ENCODE assay signal across 8 cellular contexts in the genomic region with DNA sequence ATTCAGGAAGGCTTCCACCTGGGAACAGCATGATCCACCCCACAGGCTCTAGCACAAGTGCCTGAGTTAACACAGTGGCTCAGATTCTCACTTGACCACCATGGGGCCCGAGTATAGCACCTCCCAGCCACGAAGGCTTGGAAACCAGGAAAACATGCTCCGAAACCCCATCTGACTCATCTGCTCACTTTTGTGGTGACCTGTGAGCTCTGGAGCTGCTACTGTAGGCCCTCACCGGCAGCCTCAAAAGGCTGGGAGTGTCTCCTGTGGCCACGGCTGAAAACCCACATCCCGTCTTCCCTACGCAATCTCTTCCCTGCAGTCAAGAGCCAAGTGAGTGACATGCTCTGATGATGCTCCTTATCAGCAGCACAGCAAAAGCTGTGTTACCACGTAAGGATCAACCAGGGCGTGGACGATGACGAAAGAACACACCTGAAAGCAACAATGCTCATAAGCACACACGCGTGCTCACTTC.
DNase-seq lines count a peak whose midpoint lies in the region; ATAC-seq and TF ChIP-seq lines count a peak whose summit lies in the region.

No MANE protein-coding gene starts in this region.

- no peaks in the 10 kb centered on the region for H3K36me3 ChIP-seq in suprapubic skin

- ATAC-seq in GM18867 (IDR thresholded peaks at IDR 0.05; ENCODE audit: unreplicated experiment) (peak; percentile 27), naive B cell (ENCODE audit: low read depth in 2 of 2) (no peak)
- peak; percentile 84 for ATAC-seq in activated T-helper 17 cell treated with anti-CD3 and anti-CD28 coated beads, Interleukin-2, amount 50 U/mL, for 72 hours (replicated peaks)

- TF ChIP-seq POLR2A in suprapubic skin (IDR thresholded peaks at IDR 0.05) (no peak), erythroblast (IDR thresholded peaks at IDR 0.05; ENCODE audit: low read length) (no peak)

- H3K4me3 ChIP-seq in suprapubic skin = peak overlapping the region; percentile 7

- no peaks in the 10 kb centered on the region for H3K27me3 Mint-ChIP-seq in activated T-helper 17 cell treated with anti-CD3 and anti-CD28 coated beads, Interleukin-2, amount 50 U/mL, for 72 hours
- H3K27me3 Mint-ChIP-seq in naive B cell = no peaks in the 10 kb centered on the region

- H3K9me3 Mint-ChIP-seq in activated T-helper 17 cell treated with anti-CD3 and anti-CD28 coated beads, Interleukin-2, amount 50 U/mL, for 72 hours = no peaks in the 10 kb centered on the region
- H3K9me3 Mint-ChIP-seq in naive B cell = peaks cover 0 to 3% (median 0%) of the 10 kb centered on the region in 7 donors

- peak overlapping the region; percentile 78 for H3K27ac ChIP-seq in suprapubic skin

- no peak for TF ChIP-seq CTCF in suprapubic skin (IDR thresholded peaks at IDR 0.05)

- H3K4me1 ChIP-seq in suprapubic skin = peaks cover 82% of the 10 kb centered on the region

- H3K9me3 ChIP-seq in suprapubic skin = no peaks in the 10 kb centered on the region

- no peaks in the 10 kb centered on the region for H3K27me3 ChIP-seq in suprapubic skin

- no peak for TF ChIP-seq EP300 in suprapubic skin (IDR thresholded peaks at IDR 0.05)

- peak overlapping the region; percentile 97 for H3K27ac Mint-ChIP-seq in activated T-helper 17 cell treated with anti-CD3 and anti-CD28 coated beads, Interleukin-2, amount 50 U/mL, for 72 hours
- H3K27ac Mint-ChIP-seq in naive B cell = peak overlapping the region; percentile 62 to 96 (median 73)

- peaks cover 30% of the 10 kb centered on the region for H3K4me1 Mint-ChIP-seq in activated T-helper 17 cell treated with anti-CD3 and anti-CD28 coated beads, Interleukin-2, amount 50 U/mL, for 72 hours
- peaks cover 13 to 23% (median 14%) of the 10 kb centered on the region in 3 donors for H3K4me1 Mint-ChIP-seq in naive B cell

- WGBS in suprapubic skin = 67% methylated on average over 11 of the region's 13 CpGs

- peak; percentile 85 for DNase-seq in NCI-H226
- DNase-seq in naive B cell = no peak
- DNase-seq in suprapubic skin (ENCODE audit: low spot score in 2 of 2) = no peak
- DNase-seq in erythroblast (lab: John Stamatoyannopoulos, UW) = no peak
- no peak for DNase-seq in GDM1 (lab: John Stamatoyannopoulos, UW)
- no peak for DNase-seq in COLO829 (ENCODE audit: low spot score)

- H3K36me3 Mint-ChIP-seq in activated T-helper 17 cell treated with anti-CD3 and anti-CD28 coated beads, Interleukin-2, amount 50 U/mL, for 72 hours (ENCODE audit: low read depth) = peaks cover 5% of the 10 kb centered on the region
- H3K36me3 Mint-ChIP-seq in naive B cell = no peaks in the 10 kb centered on the region

- peak overlapping the region; percentile 77 for H3K4me3 Mint-ChIP-seq in activated T-helper 17 cell treated with anti-CD3 and anti-CD28 coated beads, Interleukin-2, amount 50 U/mL, for 72 hours
- H3K4me3 Mint-ChIP-seq in naive B cell = peak overlapping the region in 5 of 8 donors; percentile 22 to 69 (median 34)

Comparison
In these comparisons a context has a peak if more than half of its experiments do, and no peak if none do; other contexts are left out.
1. ATAC-seq: peak in GM18867 (single experiment) and activated T-helper 17 cell treated with anti-CD3 and anti-CD28 coated beads, Interleukin-2, amount 50 U/mL, for 72 hours (single experiment); none in naive B cell (0 of 2).